Comparison of ENCODE assay signal across 22 cellular contexts in genomic region chr12:49875115-49875720, GRCh38. TPM values are rescaled to one million over a fixed set of nuclear protein-coding genes. Genes with fewer than 3 reads are reported as not detected.
DNase-seq lines count a peak whose midpoint lies in the region; ATAC-seq and TF ChIP-seq lines count a peak whose summit lies in the region.
"Had no signal": no experiment of that assay in that cellular context is flagged by ENCODE, and none has a peak within 500 bp of the region (broad histone marks: within the 10 kb centered on the region; RNA-seq: fewer than 3 reads in every experiment).

No MANE protein-coding gene starts in this region.

- no peak overlapping the region for H2AFZ ChIP-seq in OCI-LY7 (ENCODE audit: low read length)

- no peaks in the 10 kb centered on the region for H3K79me2 ChIP-seq in OCI-LY7 (ENCODE audit: insufficient read depth, low read depth, low read length)

- no peak for TF ChIP-seq CTCF in OCI-LY7 (conservative IDR thresholded peaks at IDR 0.05; ENCODE audit: low read length)

- POLR2A ChIA-PET in OCI-LY7 (lab: Charles Lee) = no interaction called here

- no peak overlapping the region for H3K4me2 ChIP-seq in OCI-LY7 (ENCODE audit: low read length)

- no peaks in the 10 kb centered on the region for H3K9me2 ChIP-seq in OCI-LY7 (ENCODE audit: insufficient read depth, low read length)

- peaks cover 8% of the 10 kb centered on the region; the same call in 1 of the 2 replicates for H3K9me3 ChIP-seq in OCI-LY7 (ENCODE audit: low read length)
- H3K9me3 ChIP-seq: SJSA1 had no signal

- H3K27ac ChIP-seq in angular gyrus (ENCODE audit: low read depth, low read length) (peak overlapping the region; percentile 93), cingulate gyrus (ENCODE audit: low read depth, low read length) (peak overlapping the region; percentile 51), temporal lobe (ENCODE audit: low read depth, low read length) (peak overlapping the region; percentile 97), OCI-LY7 (ENCODE audit: low read depth, low read length, poor library complexity, severe bottlenecking) (no peak overlapping the region)
- H3K27ac ChIP-seq: SJSA1 had no signal

- no peak overlapping the region for H3K4me3 ChIP-seq in OCI-LY7 (ENCODE audit: low read depth, low read length, poor library complexity, severe bottlenecking)
- H3K4me3 ChIP-seq: SJSA1 had no signal

- no peaks in the 10 kb centered on the region for H4K20me1 ChIP-seq in OCI-LY7 (ENCODE audit: insufficient read depth, low read length)

- no peak for ATAC-seq in HG03139 (IDR thresholded peaks at IDR 0.05; ENCODE audit: unreplicated experiment)
- ATAC-seq in GM19035 (IDR thresholded peaks at IDR 0.05; ENCODE audit: unreplicated experiment) = no peak
- ATAC-seq: Right ventricle myocardium inferior had no signal

- intact Hi-C loops in OCI-LY7 (cut with micrococcal nuclease; ENCODE audit: unreplicated experiment) = no loop called here

- BruUV-seq in OCI-LY7 (replicated peaks; lab: Mats Ljungman, UMichigan) = no TSS peak

- H3K4me1 ChIP-seq in OCI-LY7 (ENCODE audit: insufficient read depth, low read length, poor library complexity, severe bottlenecking) = no peaks in the 10 kb centered on the region
- H3K4me1 ChIP-seq: SJSA1 had no signal

- H3K36me3 ChIP-seq in OCI-LY7 (ENCODE audit: insufficient read depth, low read length) = no peaks in the 10 kb centered on the region
- H3K36me3 ChIP-seq: SJSA1 had no signal

- CTCF ChIA-PET in OCI-LY7 (lab: Charles Lee; ENCODE audit: unreplicated experiment) = no interaction called here

- DNase-seq in mesenteric fat pad (ENCODE audit: low spot score) = peak; percentile 33
- DNase-seq in OCI-LY7 (ENCODE audit: low spot score) = no peak
- DNase-seq: CD4-positive, CD25-positive, alpha-beta regulatory T cell; COR-L47; DMS79 treated with DMSO at 0.1 percent for 48 hours; GOT3; HCEC 1CT; Kasumi-1; NCI-H1694 treated with DMSO at 0.1 percent for 48 hours; NCI-H2081 treated with DMSO at 0.1 percent for 48 hours; NCI-H2171 treated with DMSO at 0.1 percent for 48 hours; NCI-H524 treated with DMSO at 0.1 percent for 48 hours; NCI-H82; OCI-M1 had no signal

RNA-seq across cellular contexts. Expression of gene FAIM2, which starts 28.5 kb away (rescaled TPM):
- 0.35 TPM for total RNA-seq in mesenteric fat pad
- total RNA-seq in temporal lobe = 24.6 TPM
- total RNA-seq in OCI-LY7 (2014; rRNA removed; shearing (Covaris generic)) = not detected in 2 replicates
- 0.10 and 0.35 TPM in 2 replicates for total RNA-seq in OCI-LY7 (2022)
- total RNA-seq: MCF 10A, SJSA1 had no signal

RNA-seq across cellular contexts. Expression of gene BCDIN3D, which starts 32.3 kb away (rescaled TPM):
- total RNA-seq in mesenteric fat pad (3.0 TPM), temporal lobe (4.7 TPM), OCI-LY7 (2022) (9.7 and 10.1 TPM in 2 replicates)
- total RNA-seq in OCI-LY7 (2014; rRNA removed; shearing (Covaris generic)) = 7.5 and 8.4 TPM in 2 replicates

RNA-seq across cellular contexts. Expression of gene NCKAP5L, which starts 47.0 kb away (rescaled TPM):
- 44.3 TPM for total RNA-seq in mesenteric fat pad
- 9.3 TPM for total RNA-seq in temporal lobe
- 4.6 TPM in 2 replicates for total RNA-seq in OCI-LY7 (2014; rRNA removed; shearing (Covaris generic))
- total RNA-seq in OCI-LY7 (2022) = 9.5 and 12.2 TPM in 2 replicates

Comparison
In these comparisons a context has a peak if more than half of its experiments do, and no peak if none do; other contexts are left out.
1. RNA of gene FAIM2, which starts 28.5 kb away (total RNA-seq): 24.6 TPM in temporal lobe (single experiment); 0.35 TPM in mesenteric fat pad (single experiment) and 0.10 to 0.35 TPM in OCI-LY7; every median in the first group is over 10 times any median in the second.